Comparison of ENCODE assay signal across 21 cellular contexts in genomic region chr16:72978212-72978611, GRCh38.
DNase-seq lines count a peak whose midpoint lies in the region; ATAC-seq and TF ChIP-seq lines count a peak whose summit lies in the region.
"Had no signal": no experiment of that assay in that cellular context is flagged by ENCODE, and none has a peak within 500 bp of the region (broad histone marks: within the 10 kb centered on the region; RNA-seq: fewer than 3 reads in every experiment).

No MANE protein-coding gene starts in this region.

- peaks cover 0 to 47% (median 19%) of the 10 kb centered on the region in 4 donors for H3K4me1 ChIP-seq in right lobe of liver
- peaks cover 3 to 5% of the 10 kb centered on the region in 2 donors for H3K4me1 ChIP-seq in aorta (ENCODE audit: control insufficient read depth in 1 of 2, insufficient read depth in 2 of 2, low read length in 2 of 2)

- no peaks in the 10 kb centered on the region for H3K36me3 ChIP-seq in right lobe of liver
- H3K36me3 ChIP-seq in aorta (ENCODE audit: control insufficient read depth in 1 of 2, insufficient read depth in 2 of 2, low read length in 1 of 2), result no peaks in the 10 kb centered on the region
- H3K36me3 ChIP-seq: adrenal gland, BE2C, neutrophil had no signal

- WGBS in right lobe of liver (ENCODE audit: insufficient coverage, low coverage, low lambda C conversion rate, missing lambda C conversion rate), result 14% methylated on average over 5 of the region's 7 CpGs
- 52 to 75% methylated on average over 7 of the region's 7 CpGs for WGBS in aorta, 2 donors
- WGBS in lower leg skin, 2 donors, result 70 to 88% methylated on average over 7 of the region's 7 CpGs

- H3K9me3 ChIP-seq in right lobe of liver, result no peaks in the 10 kb centered on the region
- no peaks in the 10 kb centered on the region for H3K9me3 ChIP-seq in aorta (ENCODE audit: control insufficient read depth, low read length)
- H3K9me3 ChIP-seq: adrenal gland, BE2C, neutrophil had no signal

- intact Hi-C loops in Right ventricle myocardium inferior (cut with DNase I), result no loop called here
- intact Hi-C loops in cardiac septum (cut with DNase I), result no loop called here
- intact Hi-C loops in right lobe of liver (cut with DNase I), result no loop called here
- intact Hi-C loops in aorta (cut with DNase I), result no loop called here
- intact Hi-C loops in lower leg skin (cut with DNase I; ENCODE audit: low total_unique reads), result no loop called here

- peak overlapping the region in 1 of 3 donors; percentile 47 for H3K27ac ChIP-seq in right lobe of liver
- H3K27ac ChIP-seq in aorta (ENCODE audit: low read depth in 1 of 2, low read length in 2 of 2), result no peak overlapping the region
- H3K27ac ChIP-seq: adrenal gland, neutrophil had no signal

- no peak for DNase-seq in Right ventricle myocardium inferior (ENCODE audit: missing footprints)
- no peak for DNase-seq in cardiac septum (ENCODE audit: low spot score)
- DNase-seq in fibroblast of mammary gland (ENCODE audit: low read depth), result peak; percentile 30
- peak in 1 of 3 donors; percentile 58 for DNase-seq in right lobe of liver
- DNase-seq in aorta, result no peak
- no peak for DNase-seq in NCI-H1048 (lab: John Stamatoyannopoulos, UW)
- no peak for DNase-seq in anterior cingulate cortex (lab: John Stamatoyannopoulos, UW)
- DNase-seq in lower leg skin (ENCODE audit: low spot score in 2 of 2), result no peak
- DNase-seq: 8988T; activated CD4-positive, alpha-beta memory T cell treated with anti-CD3 and anti-CD28 coated beads for 36 hours; activated CD4-positive, CD25-positive, alpha-beta regulatory T cell; activated gamma-delta T cell treated with Interleukin-2 at 50 U/mL for 16 hours; adrenal gland; BE2C; caudate nucleus; erythroblast; left colon; NCI-H1417 treated with DMSO at 0.1 percent for 48 hours; NCI-H774 had no signal

- H3K27me3 ChIP-seq in right lobe of liver (no peaks in the 10 kb centered on the region), aorta (ENCODE audit: control insufficient read depth in 1 of 2, insufficient read depth in 2 of 2, low read length in 1 of 2) (no peaks in the 10 kb centered on the region)
- H3K27me3 ChIP-seq: adrenal gland, BE2C, neutrophil had no signal

- TF ChIP-seq CTCF in fibroblast of mammary gland (conservative IDR thresholded peaks at IDR 0.05; ENCODE audit: control insufficient read depth, insufficient read depth, low read depth, low read length), result no peak
- no peak for TF ChIP-seq CTCF in right lobe of liver (IDR thresholded peaks at IDR 0.05)
- no peak for TF ChIP-seq CTCF in lower leg skin (IDR thresholded peaks at IDR 0.05)

- H3K4me3 ChIP-seq in fibroblast of mammary gland (ENCODE audit: control insufficient read depth, low read depth, low read length) (no peak overlapping the region), right lobe of liver (no peak overlapping the region), aorta (ENCODE audit: low read length in 2 of 2) (no peak overlapping the region), lower leg skin (ENCODE audit: low read depth, poor library complexity, severe bottlenecking) (no peak overlapping the region)
- H3K4me3 ChIP-seq: adrenal gland had no signal

- ATAC-seq in Right ventricle myocardium inferior (peak; percentile 52), right lobe of liver (peak; percentile 8 to 51 (median 26)), aorta (ENCODE audit: low FRiP score) (peak; percentile 36)
- ATAC-seq: left colon, Panc1 had no signal

- TF ChIP-seq POLR2A in right lobe of liver (IDR thresholded peaks at IDR 0.05) (no peak), lower leg skin (IDR thresholded peaks at IDR 0.05) (no peak)
